Comparison of ENCODE assay signal across 8 cellular contexts in the genomic region with DNA sequence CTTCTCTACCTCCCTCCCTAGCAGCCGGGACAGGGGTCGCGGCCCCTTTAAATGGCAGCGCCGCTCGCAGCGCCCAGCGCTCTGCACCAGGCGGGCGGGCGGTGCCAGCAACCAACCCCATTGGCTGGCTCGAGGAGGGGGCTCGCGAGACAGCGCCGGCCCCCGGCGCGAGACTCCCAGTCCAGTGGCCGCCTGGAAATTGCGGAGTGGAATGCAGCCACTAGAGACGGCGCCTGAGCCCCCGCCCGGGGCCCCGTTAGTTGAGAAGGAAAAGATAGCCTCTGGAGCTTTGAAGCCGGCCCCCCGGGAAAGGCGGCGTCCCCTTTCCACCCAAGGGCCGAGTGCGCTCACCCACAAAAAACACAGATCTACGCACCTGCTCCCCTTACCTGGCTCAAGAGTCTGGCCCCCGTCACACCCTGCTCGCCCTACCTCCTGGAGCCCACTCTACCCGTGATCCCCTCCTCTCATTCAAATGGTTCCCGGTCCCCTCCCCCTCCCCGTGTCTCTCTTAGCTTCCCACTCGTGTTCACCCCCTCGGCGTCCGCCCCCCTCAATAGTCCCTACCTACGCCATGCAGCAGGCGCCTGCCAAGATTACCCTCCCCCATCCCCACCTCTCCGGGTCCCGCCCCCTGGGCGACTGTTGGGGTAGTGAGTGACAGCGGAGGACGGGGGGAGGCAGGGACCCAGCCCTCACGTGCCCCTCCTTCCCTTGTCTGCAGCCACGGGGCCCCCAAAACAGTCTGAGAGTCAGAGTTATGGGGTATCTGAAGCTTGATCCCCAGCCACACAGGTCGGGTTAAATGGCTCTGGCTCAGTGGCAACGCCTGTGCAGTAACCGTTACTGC. TPM values are rescaled to one million over a fixed set of nuclear protein-coding genes. Genes with fewer than 3 reads are reported as not detected.
DNase-seq lines count a peak whose midpoint lies in the region; ATAC-seq and TF ChIP-seq lines count a peak whose summit lies in the region.

A gene (minus strand): TSS at position 49 of the 850 bp plus-strand sequence. CDS start 885 bp downstream, outside the sequence.

- peaks cover 0 to 11% (median 0%) of the 10 kb centered on the region in 7 donors for H3K27me3 ChIP-seq in heart right ventricle
- H3K27me3 ChIP-seq in upper lobe of left lung, result peaks cover 0 to 7% (median 0%) of the 10 kb centered on the region in 4 donors

- H3K9me3 ChIP-seq in heart right ventricle (no peaks in the 10 kb centered on the region), upper lobe of left lung (no peaks in the 10 kb centered on the region)

- H3K4me1 Mint-ChIP-seq in T-helper 1 cell treated with Interleukin-12 subunit alpha and Interleukin-12 subunit beta and Interleukin-4 antibody, amounts not matched to agents 30 μg/mL and 1 μg/mL, for 36 hours (ENCODE audit: low read depth), result peaks cover 26% of the 10 kb centered on the region

- intact Hi-C loops in heart right ventricle (cut with DNase I) (loop anchor here in 3 of 10 donors (2.0 to 10.0 kb wide), 4 partner anchors 28 to 113 kb away; a partner anchor contains a TSS), posterior vena cava (cut with DNase I) (no loop called here)

- H3K4me1 ChIP-seq in heart right ventricle (peaks cover 0 to 14% (median 6%) of the 10 kb centered on the region in 9 donors), upper lobe of left lung (peaks cover 4 to 12% (median 10%) of the 10 kb centered on the region in 4 donors)

- TF ChIP-seq EP300 in upper lobe of left lung (IDR thresholded peaks at IDR 0.05), result no peak

- H3K4me3 Mint-ChIP-seq in T-helper 1 cell treated with Interleukin-12 subunit alpha and Interleukin-12 subunit beta and Interleukin-4 antibody, amounts not matched to agents 30 μg/mL and 1 μg/mL, for 36 hours, result peak within 1 kb of the TSS; percentile 92

- no peaks in the 10 kb centered on the region for H3K9me3 Mint-ChIP-seq in T-helper 1 cell treated with Interleukin-12 subunit alpha and Interleukin-12 subunit beta and Interleukin-4 antibody, amounts not matched to agents 30 μg/mL and 1 μg/mL, for 36 hours

- ATAC-seq in GM18498 (IDR thresholded peaks at IDR 0.05; ENCODE audit: unreplicated experiment), result peak; percentile 85
- ATAC-seq in HG02885 (IDR thresholded peaks at IDR 0.05; ENCODE audit: poor library complexity, unreplicated experiment), result peak; percentile 86
- ATAC-seq in heart right ventricle, result peak; percentile 94 to 98 (median 97)
- ATAC-seq in upper lobe of left lung (ENCODE audit: low FRiP score in 2 of 2), result peak; percentile 92 to 98

- DNase-seq in NCI-H1694 treated with DMSO at 0.1 percent for 48 hours (lab: John Stamatoyannopoulos, UW) (peak; percentile 80), amniotic stem cell (lab: John Stamatoyannopoulos, UW) (peak; percentile 9), heart right ventricle (peak; percentile 84 to 87), posterior vena cava (ENCODE audit: low spot score) (peak; percentile 95), upper lobe of left lung (peak; percentile 87 to 95)

- peak within 1 kb of the TSS; percentile 79 to 92 (median 87) for H3K27ac ChIP-seq in heart right ventricle
- H3K27ac ChIP-seq in upper lobe of left lung, result peak within 1 kb of the TSS; percentile 84 to 90 (median 88)

- TF ChIP-seq CTCF in heart right ventricle (IDR thresholded peaks at IDR 0.05), result no peak
- TF ChIP-seq CTCF in upper lobe of left lung (IDR thresholded peaks at IDR 0.05), result peak in 1 of 6 experiments; percentile 19

- TF ChIP-seq POLR2A in upper lobe of left lung (IDR thresholded peaks at IDR 0.05), result peak in 2 of 4 donors; percentile 44 to 54

- H3K36me3 ChIP-seq in heart right ventricle, result peaks cover 0 to 14% (median 0%) of the 10 kb centered on the region in 9 donors
- H3K36me3 ChIP-seq in upper lobe of left lung, result peaks cover 0 to 12% (median 4%) of the 10 kb centered on the region in 4 donors

- H3K27me3 Mint-ChIP-seq in T-helper 1 cell treated with Interleukin-12 subunit alpha and Interleukin-12 subunit beta and Interleukin-4 antibody, amounts not matched to agents 30 μg/mL and 1 μg/mL, for 36 hours (ENCODE audit: low read depth), result no peaks in the 10 kb centered on the region

- H3K27ac Mint-ChIP-seq in T-helper 1 cell treated with Interleukin-12 subunit alpha and Interleukin-12 subunit beta and Interleukin-4 antibody, amounts not matched to agents 30 μg/mL and 1 μg/mL, for 36 hours, result peak within 1 kb of the TSS; percentile 91

- H3K36me3 Mint-ChIP-seq in T-helper 1 cell treated with Interleukin-12 subunit alpha and Interleukin-12 subunit beta and Interleukin-4 antibody, amounts not matched to agents 30 μg/mL and 1 μg/mL, for 36 hours (ENCODE audit: low read depth), result no peaks in the 10 kb centered on the region

- 0 to 1% methylated on average over 45 to 54 of the region's 54 CpGs for WGBS in heart right ventricle, 2 donors
- WGBS in upper lobe of left lung, 2 donors, result 3 to 30% methylated on average over 13 to 32 of the region's 54 CpGs

- peak within 1 kb of the TSS; percentile 40 to 83 (median 72) for H3K4me3 ChIP-seq in heart right ventricle
- peak within 1 kb of the TSS; percentile 48 to 83 (median 68) for H3K4me3 ChIP-seq in upper lobe of left lung

RNA-seq across cellular contexts. Expression of the gene that starts here (rescaled TPM):
- total RNA-seq in heart right ventricle (10 to 100 TPM; 10.3 to 18.7 (median 16.5) TPM), posterior vena cava (10 to 100 TPM; 12.5 to 16.0 TPM), upper lobe of left lung (10 to 100 TPM; 12.8 to 32.5 (median 21.6) TPM)
- polyA plus RNA-seq in heart right ventricle, result 1 to 10 TPM; 4.4 to 6.2 TPM

Comparison
In these comparisons a context has a peak if more than half of its experiments do, and no peak if none do; other contexts are left out.
1. Peak in every context shown above with its lines: DNase-seq, ATAC-seq, H3K4me3 ChIP-seq and H3K27ac ChIP-seq.
2. DNase-seq: peak in every context shown above with its lines; median percentile 95 in posterior vena cava; 91 in upper lobe of left lung; 86 in heart right ventricle; 80 in NCI-H1694 treated with DMSO at 0.1 percent for 48 hours; 9 in amniotic stem cell.